ENCODE assay signal across 23 cellular contexts in the genomic region with DNA sequence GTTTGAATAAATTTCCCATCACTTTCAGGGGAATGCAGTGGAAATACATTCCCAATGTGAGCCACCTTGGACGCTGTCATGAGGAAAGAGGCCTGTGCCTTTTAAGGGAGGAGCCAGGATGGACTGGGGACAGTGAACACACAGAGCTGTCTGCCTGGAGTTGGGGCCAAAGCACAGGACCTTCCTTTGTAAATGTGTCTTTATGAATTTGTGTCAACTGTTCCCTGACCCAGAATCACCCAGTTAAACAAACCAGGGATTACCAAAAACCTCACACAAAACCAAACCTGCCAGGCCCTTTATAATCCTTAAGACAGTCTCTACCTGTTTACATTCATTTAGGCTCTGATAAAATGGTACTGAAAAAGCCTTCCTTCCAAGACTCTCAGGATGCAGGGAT.
"Had no signal": no experiment of that assay in that cellular context is flagged by ENCODE, and none has a peak within 500 bp of the region (broad histone marks: within the 10 kb centered on the region; RNA-seq: fewer than 3 reads in every experiment).

No MANE protein-coding gene starts in this region.

- ATAC-seq: HepG2, Panc1, PC-3, Right ventricle myocardium inferior, SK-N-SH treated with all-trans-retinoic acid at 6 μM for 48 hours had no signal

- H3K9ac ChIP-seq: KMS-11 had no signal

- H3K4me3 ChIP-seq: SJCRH30 had no signal

- H3K36me3 ChIP-seq: SJCRH30 had no signal

- H3K27ac ChIP-seq: KMS-11, RWPE1, SJCRH30 had no signal

- H3K4me2 ChIP-seq: KMS-11 had no signal

- DNase-seq: IMR-90, Kasumi-1, MM.1S, NCI-H1092 treated with DMSO at 0.1 percent for 48 hours, NCI-H1436, NCI-H187, NCI-H2029, NCI-H2081 treated with DMSO at 0.1 percent for 48 hours, NCI-H2171, NCI-H226, NCI-H446, NCI-H510A, NCI-H524 treated with DMSO at 0.1 percent for 48 hours, NCI-H774, PC-3, SHP77 treated with DMSO at 0.1 percent for 48 hours, SJCRH30 had no signal

- H3K9me3 ChIP-seq: SJCRH30 had no signal
